Comparison of ENCODE assay signal across 1 cellular context in the genomic region with DNA sequence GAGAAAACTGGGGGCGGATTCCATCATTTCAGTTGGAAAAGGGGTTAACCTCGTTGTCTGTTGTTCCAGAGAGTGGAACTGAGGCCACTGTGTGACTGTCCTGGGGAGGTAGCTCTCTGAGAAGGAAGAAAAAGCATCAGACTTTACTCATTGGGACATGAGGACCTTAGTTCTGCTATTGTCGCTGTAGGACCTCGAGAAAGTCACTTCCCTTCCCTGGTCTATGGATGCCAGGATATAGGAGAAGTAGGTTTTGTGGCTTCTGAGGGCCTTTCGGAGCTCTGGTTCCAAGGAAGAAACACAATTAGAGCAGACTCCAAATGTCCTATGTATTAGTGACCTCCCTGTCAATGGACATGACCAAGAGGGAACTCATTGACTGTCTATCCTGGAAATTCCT.
TF ChIP-seq lines count a peak whose summit lies in the region.

No MANE protein-coding gene starts in this region.

TF ChIP-seq in endothelial cell of umbilical vein, 7 proteins besides CTCF, POLR2A, EP300 and RAD21:
- TF ChIP-seq GATA2 (IDR thresholded peaks at IDR 0.05; ENCODE audit: insufficient read depth, insufficient read length, low read depth, low read length) (no peak), EZH2 (IDR thresholded peaks at IDR 0.05; ENCODE audit: borderline replicate concordance, low read depth, low read length, severe bottlenecking) (no peak), MYC (IDR thresholded peaks at IDR 0.05; ENCODE audit: low read depth, low read length) (no peak)
